Comparison of ENCODE assay signal across 12 cellular contexts in genomic region chr3:121989943-121990342, GRCh38. TPM values are rescaled to one million over a fixed set of nuclear protein-coding genes. Genes with fewer than 3 reads are reported as not detected.
DNase-seq lines count a peak whose midpoint lies in the region; ATAC-seq and TF ChIP-seq lines count a peak whose summit lies in the region.
"Had no signal": no experiment of that assay in that cellular context is flagged by ENCODE, and none has a peak within 500 bp of the region (broad histone marks: within the 10 kb centered on the region; RNA-seq: fewer than 3 reads in every experiment).

No MANE protein-coding gene starts in this region.

- no peak overlapping the region for H2AFZ ChIP-seq in DND-41 (ENCODE audit: low read depth, low read length)

- H3K9ac ChIP-seq in DND-41 (ENCODE audit: low read depth, low read length) (no peak overlapping the region), liver (ENCODE audit: low read depth in 1 of 2, low read length in 2 of 2) (no peak overlapping the region)

- H3K27ac ChIP-seq in DND-41 (ENCODE audit: low read length) (no peak overlapping the region), VCaP (peak overlapping the region; percentile 18; the same call in 1 of the 2 replicates), liver (ENCODE audit: low read depth in 1 of 2, low read length in 2 of 2) (no peak overlapping the region)
- H3K27ac ChIP-seq: HL-60, lower lobe of right lung had no signal

- no peaks in the 10 kb centered on the region for H3K79me2 ChIP-seq in DND-41 (ENCODE audit: insufficient read depth, low read length)

- H4K20me1 ChIP-seq in DND-41 (ENCODE audit: insufficient read depth, low read length), result no peaks in the 10 kb centered on the region

- no peak for ATAC-seq in DND-41 (ENCODE audit: insufficient read depth, low read depth)
- no peak for ATAC-seq in GM19395 (IDR thresholded peaks at IDR 0.05; ENCODE audit: unreplicated experiment)
- no peak for ATAC-seq in sciatic nerve
- ATAC-seq: lower lobe of right lung had no signal

- H3K27me3 ChIP-seq in DND-41 (ENCODE audit: insufficient read depth, low read length, poor library complexity) (peaks cover 9% of the 10 kb centered on the region), liver (ENCODE audit: control insufficient read depth in 4 of 4, insufficient read depth in 4 of 4, low read length in 3 of 4) (no peaks in the 10 kb centered on the region)

- peak; percentile 52; the same call in 1 of the 2 replicates for TF ChIP-seq RAD21 in Ishikawa (IDR thresholded peaks at IDR 0.05; ENCODE audit: low read depth)
- peak; percentile 50 to 59 for TF ChIP-seq RAD21 in liver (IDR thresholded peaks at IDR 0.05)

- no peaks in the 10 kb centered on the region for H3K4me1 ChIP-seq in DND-41 (ENCODE audit: insufficient read depth, low read length)
- no peaks in the 10 kb centered on the region for H3K4me1 ChIP-seq in liver (ENCODE audit: control insufficient read depth in 4 of 4, insufficient read depth in 4 of 4, low read length in 3 of 4)

- TF ChIP-seq EP300 in Ishikawa (IDR thresholded peaks at IDR 0.05; ENCODE audit: borderline replicate concordance), result no peak

- intact Hi-C loops in sciatic nerve (cut with DNase I), result no loop called here

- H3K9me3 ChIP-seq in DND-41 (ENCODE audit: insufficient read depth, low read length, severe bottlenecking) (no peaks in the 10 kb centered on the region), liver (ENCODE audit: control insufficient read depth in 4 of 4, low read length in 3 of 4) (no peaks in the 10 kb centered on the region)
- H3K9me3 ChIP-seq: lower lobe of right lung had no signal

- no peak overlapping the region for H3K4me3 ChIP-seq in DND-41 (ENCODE audit: low read depth in 1 of 2, low read length in 2 of 2)
- H3K4me3 ChIP-seq in liver (ENCODE audit: low read depth in 1 of 3, low read length in 3 of 3), result no peak overlapping the region
- H3K4me3 ChIP-seq: lower lobe of right lung had no signal

- no peak overlapping the region for H3K4me2 ChIP-seq in DND-41 (ENCODE audit: insufficient read depth, low read length)

- TF ChIP-seq CTCF in DND-41 (IDR thresholded peaks at IDR 0.05; ENCODE audit: borderline replicate concordance, extremely low read depth, low read length, poor library complexity, severe bottlenecking) (peak; percentile 12), VCaP (conservative IDR thresholded peaks at IDR 0.05) (peak; percentile 76), liver (IDR thresholded peaks at IDR 0.05; ENCODE audit: low read depth, low read length, missing input control) (no peak)

- DNase-seq in DND-41 (no peak), retina (no peak), sciatic nerve (ENCODE audit: low spot score) (no peak)
- no peak for DNase-seq in activated effector memory CD4-positive, alpha-beta T cell treated with Interleukin-2 at 50 U/mL for 16 hours
- DNase-seq: lower lobe of right lung, NCI-H1930 had no signal

- H3K36me3 ChIP-seq in DND-41 (ENCODE audit: insufficient read depth, low read length) (no peaks in the 10 kb centered on the region), liver (ENCODE audit: control insufficient read depth in 4 of 4, insufficient read depth in 3 of 4, low read depth in 1 of 4, low read length in 3 of 4) (no peaks in the 10 kb centered on the region)
- H3K36me3 ChIP-seq: lower lobe of right lung had no signal

TF ChIP-seq in Ishikawa, 13 proteins besides CTCF, POLR2A, EP300 and RAD21 (continues in another document):
- TF ChIP-seq EGR1 (IDR thresholded peaks at IDR 0.05) (no peak), REST (IDR thresholded peaks at IDR 0.05; ENCODE audit: low read depth) (no peak), FOXM1 (IDR thresholded peaks at IDR 0.05; ENCODE audit: borderline replicate concordance, low read depth) (no peak), CREB1 (IDR thresholded peaks at IDR 0.05; ENCODE audit: low read depth) (no peak), CEBPB (IDR thresholded peaks at IDR 0.05) (no peak), NFIC (IDR thresholded peaks at IDR 0.05) (no peak), TEAD4 (IDR thresholded peaks at IDR 0.05) (no peak), YY1 (IDR thresholded peaks at IDR 0.05; ENCODE audit: low read depth) (no peak), MAX (IDR thresholded peaks at IDR 0.05) (no peak), TCF12 (IDR thresholded peaks at IDR 0.05; ENCODE audit: low read depth) (no peak), TAF1 (IDR thresholded peaks at IDR 0.05; ENCODE audit: low read depth) (no peak)

TF ChIP-seq in liver, 16 proteins besides CTCF, POLR2A, EP300 and RAD21:
- TF ChIP-seq ATF3 (IDR thresholded peaks at IDR 0.05) (no peak), HNF4A (conservative IDR thresholded peaks at IDR 0.05) (no peak), JUND (IDR thresholded peaks at IDR 0.05) (no peak), MAX (IDR thresholded peaks at IDR 0.05) (no peak), HNF4G (IDR thresholded peaks at IDR 0.05) (no peak), SP1 (IDR thresholded peaks at IDR 0.05) (no peak), EGR1 (IDR thresholded peaks at IDR 0.05; ENCODE audit: low read depth in 2 of 2) (no peak)

RNA-seq across cellular contexts. Expression of gene ILDR1, which starts 32.1 kb away (rescaled TPM):
- 1 to 10 TPM in 1 of 2 donors, under 1 TPM in 1; 0.17 to 1.7 TPM for total RNA-seq in liver
- under 1 TPM; 0.07 to 0.21 TPM for polyA plus RNA-seq in liver
- total RNA-seq in sciatic nerve, result not detected
- total RNA-seq: dermis microvascular lymphatic vessel endothelial cell had no signal
